17 cellular contexts compared by ENCODE assay signal in the genomic region with DNA sequence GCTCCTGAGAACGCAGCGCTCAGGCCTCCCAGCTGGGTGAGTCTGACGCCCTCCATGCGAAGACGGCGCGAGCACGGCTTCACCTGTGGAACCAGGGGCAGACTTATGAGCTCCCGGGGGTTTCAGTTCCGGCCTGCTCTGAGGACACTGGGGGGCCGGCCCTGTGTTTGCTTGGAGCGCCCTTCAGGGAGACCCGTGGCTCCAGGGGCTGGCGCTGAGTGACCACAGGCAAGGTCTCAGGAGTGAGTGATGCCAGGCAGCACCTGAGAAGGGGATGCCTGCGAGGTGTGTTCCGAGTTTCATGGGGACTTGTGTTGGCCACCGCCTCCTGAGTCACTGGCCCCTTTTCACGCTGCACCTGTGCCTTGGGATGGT.
"Had no signal": no experiment of that assay in that cellular context is flagged by ENCODE, and none has a peak within 500 bp of the region (broad histone marks: within the 10 kb centered on the region; RNA-seq: fewer than 3 reads in every experiment).

No MANE protein-coding gene starts in this region.

- DNase-seq: activated CD4-positive, alpha-beta T cell treated with anti-CD3 and anti-CD28 coated beads for 1 hour; activated CD8-positive, alpha-beta memory T cell treated with anti-CD3 and anti-CD28 coated beads for 24 hours; activated CD8-positive, alpha-beta memory T cell treated with anti-CD3 and anti-CD28 coated beads, Interleukin-2, amount 50 U/mL, for 48 hours; activated effector memory CD4-positive, alpha-beta T cell treated with Interleukin-2 at 50 U/mL for 16 hours; activated naive CD4-positive, alpha-beta T cell treated with anti-CD3 and anti-CD28 coated beads, Interleukin-2, amount 10 ng/mL, durations not matched to agents 7 days and 5 days; activated T-cell treated with anti-CD3 and anti-CD28 coated beads, Interleukin-2, amount 50 U/mL, for 48 hours; cerebellar nuclear complex; effector CD4-positive, alpha-beta T cell; nucleus accumbens; stimulated activated naive B cell treated with anti-CD40 and anti-IgM and Interleukin-4, amounts not matched to agents 10 μg/mL and 1 μg/mL and 100 μg/mL, for 72 hours; WERI-Rb-1 had no signal

- ATAC-seq: esophagus mucosa; gastrocnemius medialis; heart left ventricle; natural killer cell treated with Interleukin-12 subunit alpha and Interleukin-12 subunit beta and Interleukin-15 and Interleukin-18, amount 100 ng/mL, for 72 hours; stimulated activated naive B cell treated with anti-CD40 and anti-IgM and Interleukin-4, amounts not matched to agents 10 μg/mL and 1 μg/mL and 100 μg/mL, for 72 hours had no signal

- H3K4me3 Mint-ChIP-seq: activated naive CD4-positive, alpha-beta T cell treated with anti-CD3 and anti-CD28 coated beads, Interleukin-2, amount 10 ng/mL, durations not matched to agents 7 days and 5 days; natural killer cell treated with Interleukin-12 subunit alpha and Interleukin-12 subunit beta and Interleukin-15 and Interleukin-18, amount 100 ng/mL, for 72 hours; stimulated activated naive B cell treated with anti-CD40 and anti-IgM and Interleukin-4, amounts not matched to agents 10 μg/mL and 1 μg/mL and 100 μg/mL, for 72 hours had no signal

- H3K27ac ChIP-seq: ascending aorta, gastrocnemius medialis, heart left ventricle, WERI-Rb-1 had no signal

- H3K9me3 ChIP-seq: ascending aorta, gastrocnemius medialis, heart left ventricle had no signal

- H3K27me3 ChIP-seq: ascending aorta had no signal

- H3K4me3 ChIP-seq: ascending aorta, gastrocnemius medialis, heart left ventricle, lung had no signal

- H3K36me3 Mint-ChIP-seq: activated naive CD4-positive, alpha-beta T cell treated with anti-CD3 and anti-CD28 coated beads, Interleukin-2, amount 10 ng/mL, durations not matched to agents 7 days and 5 days; natural killer cell treated with Interleukin-12 subunit alpha and Interleukin-12 subunit beta and Interleukin-15 and Interleukin-18, amount 100 ng/mL, for 72 hours had no signal

- H3K27ac Mint-ChIP-seq: activated naive CD4-positive, alpha-beta T cell treated with anti-CD3 and anti-CD28 coated beads, Interleukin-2, amount 10 ng/mL, durations not matched to agents 7 days and 5 days; natural killer cell treated with Interleukin-12 subunit alpha and Interleukin-12 subunit beta and Interleukin-15 and Interleukin-18, amount 100 ng/mL, for 72 hours; stimulated activated naive B cell treated with anti-CD40 and anti-IgM and Interleukin-4, amounts not matched to agents 10 μg/mL and 1 μg/mL and 100 μg/mL, for 72 hours had no signal

- H3K9me3 Mint-ChIP-seq: activated naive CD4-positive, alpha-beta T cell treated with anti-CD3 and anti-CD28 coated beads, Interleukin-2, amount 10 ng/mL, durations not matched to agents 7 days and 5 days had no signal

- H3K36me3 ChIP-seq: ascending aorta, gastrocnemius medialis, heart left ventricle, WERI-Rb-1 had no signal
